ENCODE assay signal across 1 cellular context in genomic region chr18:75915941-75916640, GRCh38.
TF ChIP-seq lines count a peak whose summit lies in the region.

No MANE protein-coding gene starts in this region.

TF ChIP-seq in WTC11, 78 proteins besides CTCF, POLR2A, EP300 and RAD21 (continued from another document):
- TF ChIP-seq MXD4 (CRISPR knock-in tag; IDR thresholded peaks at IDR 0.05; ENCODE audit: borderline replicate concordance), result no peak
- TF ChIP-seq E2F4 (CRISPR knock-in tag; IDR thresholded peaks at IDR 0.05; ENCODE audit: borderline replicate concordance, low read depth), result no peak
- TF ChIP-seq CBFB (CRISPR knock-in tag; IDR thresholded peaks at IDR 0.05; ENCODE audit: low read depth), result no peak
